In genomic region chr18:13532406-13533075, GRCh38 we compare ENCODE assay signal across 21 cellular contexts.
DNase-seq lines count a peak whose midpoint lies in the region; ATAC-seq and TF ChIP-seq lines count a peak whose summit lies in the region.
"Had no signal": no experiment of that assay in that cellular context is flagged by ENCODE, and none has a peak within 500 bp of the region (broad histone marks: within the 10 kb centered on the region; RNA-seq: fewer than 3 reads in every experiment).

No MANE protein-coding gene starts in this region.

- ATAC-seq in activated CD8-positive, alpha-beta memory T cell treated with anti-CD3 and anti-CD28 coated beads, Interleukin-2, amount 10 ng/mL, durations not matched to agents 7 days and 5 days, result no peak
- ATAC-seq in DND-41 (ENCODE audit: insufficient read depth, low read depth) (no peak), HG03135 (IDR thresholded peaks at IDR 0.05; ENCODE audit: unreplicated experiment) (no peak)
- ATAC-seq: PC-3 had no signal

- H3K9me3 Mint-ChIP-seq in activated CD8-positive, alpha-beta memory T cell treated with anti-CD3 and anti-CD28 coated beads, Interleukin-2, amount 10 ng/mL, durations not matched to agents 7 days and 5 days (ENCODE audit: low read depth), result no peaks in the 10 kb centered on the region
- H3K9me3 Mint-ChIP-seq: CD4-positive, CD25-positive, alpha-beta regulatory T cell had no signal

- no peaks in the 10 kb centered on the region for H3K27me3 Mint-ChIP-seq in activated CD8-positive, alpha-beta memory T cell treated with anti-CD3 and anti-CD28 coated beads, Interleukin-2, amount 10 ng/mL, durations not matched to agents 7 days and 5 days
- H3K27me3 Mint-ChIP-seq: CD4-positive, CD25-positive, alpha-beta regulatory T cell had no signal

- no peak overlapping the region for H3K4me3 Mint-ChIP-seq in activated CD8-positive, alpha-beta memory T cell treated with anti-CD3 and anti-CD28 coated beads, Interleukin-2, amount 10 ng/mL, durations not matched to agents 7 days and 5 days

- no peak overlapping the region for H2AFZ ChIP-seq in DND-41 (ENCODE audit: low read depth, low read length)
- H2AFZ ChIP-seq in Karpas-422 (ENCODE audit: low read length), result no peak overlapping the region

- H4K20me1 ChIP-seq in DND-41 (ENCODE audit: insufficient read depth, low read length), result peaks cover 51% of the 10 kb centered on the region
- no peaks in the 10 kb centered on the region for H4K20me1 ChIP-seq in Karpas-422 (ENCODE audit: insufficient read depth, low read depth, low read length)

- H3K9ac ChIP-seq in DND-41 (ENCODE audit: low read depth, low read length) (no peak overlapping the region), Karpas-422 (ENCODE audit: low read length) (no peak overlapping the region)

- H3K9me2 ChIP-seq in Karpas-422 (replicated peaks; ENCODE audit: insufficient read depth, low read length), result no peaks in the 10 kb centered on the region

- H3K4me3 ChIP-seq in DND-41 (ENCODE audit: low read depth in 1 of 2, low read length in 2 of 2) (no peak overlapping the region), Karpas-422 (ENCODE audit: low read length) (no peak overlapping the region)

- H3K27ac ChIP-seq in DND-41 (ENCODE audit: low read length), result peak overlapping the region; percentile 8; the same call in 1 of the 2 replicates
- H3K27ac ChIP-seq in Karpas-422 (ENCODE audit: low read length), result no peak overlapping the region

- peaks cover 4% of the 10 kb centered on the region for H3K4me1 Mint-ChIP-seq in activated CD8-positive, alpha-beta memory T cell treated with anti-CD3 and anti-CD28 coated beads, Interleukin-2, amount 10 ng/mL, durations not matched to agents 7 days and 5 days

- H3K79me2 ChIP-seq in DND-41 (ENCODE audit: insufficient read depth, low read length), result peaks cover 98% of the 10 kb centered on the region
- no peaks in the 10 kb centered on the region for H3K79me2 ChIP-seq in Karpas-422 (ENCODE audit: low read length)

- no peak for TF ChIP-seq CTCF in DND-41 (IDR thresholded peaks at IDR 0.05; ENCODE audit: borderline replicate concordance, extremely low read depth, low read length, poor library complexity, severe bottlenecking)

- H3K4me2 ChIP-seq in DND-41 (ENCODE audit: insufficient read depth, low read length) (no peak overlapping the region), Karpas-422 (ENCODE audit: low read depth, low read length, poor library complexity, severe bottlenecking) (no peak overlapping the region)

- no peak overlapping the region for H3K27ac Mint-ChIP-seq in activated CD8-positive, alpha-beta memory T cell treated with anti-CD3 and anti-CD28 coated beads, Interleukin-2, amount 10 ng/mL, durations not matched to agents 7 days and 5 days

- CTCF ChIA-PET in activated CD8-positive, alpha-beta memory T cell treated with anti-CD3 and anti-CD28 coated beads, Interleukin-2, amount 10 ng/mL, durations not matched to agents 7 days and 5 days (lab: Charles Lee), result no interaction called here

- no peaks in the 10 kb centered on the region for H3K36me3 Mint-ChIP-seq in activated CD8-positive, alpha-beta memory T cell treated with anti-CD3 and anti-CD28 coated beads, Interleukin-2, amount 10 ng/mL, durations not matched to agents 7 days and 5 days

- DNase-seq in activated CD8-positive, alpha-beta memory T cell treated with anti-CD3 and anti-CD28 coated beads, Interleukin-2, amount 10 ng/mL, durations not matched to agents 7 days and 5 days, result peak; percentile 28
- DNase-seq in activated CD8-positive, alpha-beta memory T cell treated with anti-CD3 and anti-CD28 coated beads, Interleukin-2, amount 50 U/mL, for 48 hours, result no peak
- no peak for DNase-seq in DND-41
- DNase-seq in islet precursor cell, result peak; percentile 30
- DNase-seq in superior temporal gyrus (ENCODE audit: extremely low spot score), result peak; percentile 8
- DNase-seq in activated effector memory CD4-positive, alpha-beta T cell treated with Interleukin-2 at 50 U/mL for 16 hours, result no peak
- DNase-seq in Karpas-422, result no peak
- DNase-seq: 8988T; CD4-positive, CD25-positive, alpha-beta regulatory T cell; DMS153; EL; GOT3; KBM-7; MV-4-11; NCI-H1417; NCI-H187; NCI-H226; NCI-H524 treated with DMSO at 0.1 percent for 48 hours; PC-3; RPMI8226 had no signal

- H3K36me3 ChIP-seq in DND-41 (ENCODE audit: insufficient read depth, low read length) (peaks cover 37% of the 10 kb centered on the region), Karpas-422 (ENCODE audit: insufficient read depth, low read length) (no peaks in the 10 kb centered on the region)

- H3K9me3 ChIP-seq in DND-41 (ENCODE audit: insufficient read depth, low read length, severe bottlenecking) (no peaks in the 10 kb centered on the region), Karpas-422 (ENCODE audit: low read length) (no peaks in the 10 kb centered on the region)

- H3K27me3 ChIP-seq in DND-41 (ENCODE audit: insufficient read depth, low read length, poor library complexity) (no peaks in the 10 kb centered on the region), Karpas-422 (ENCODE audit: low read length) (no peaks in the 10 kb centered on the region)

- peaks cover 3% of the 10 kb centered on the region; the same call in 1 of the 2 replicates for H3K4me1 ChIP-seq in DND-41 (ENCODE audit: insufficient read depth, low read length)
- peaks cover 13% of the 10 kb centered on the region for H3K4me1 ChIP-seq in Karpas-422 (ENCODE audit: low read length)

Comparison
In these comparisons a context has a peak if more than half of its experiments do, and no peak if none do; other contexts are left out.
1. DNase-seq: peak in activated CD8-positive, alpha-beta memory T cell treated with anti-CD3 and anti-CD28 coated beads, Interleukin-2, amount 10 ng/mL, durations not matched to agents 7 days and 5 days (single experiment), islet precursor cell (single experiment) and superior temporal gyrus (single experiment); none in activated CD8-positive, alpha-beta memory T cell treated with anti-CD3 and anti-CD28 coated beads, Interleukin-2, amount 50 U/mL, for 48 hours (single experiment), DND-41 (single experiment), activated effector memory CD4-positive, alpha-beta T cell treated with Interleukin-2 at 50 U/mL for 16 hours (single experiment) and Karpas-422 (single experiment).